In genomic region chr4:169042608-169043007, GRCh38 we compare ENCODE assay signal across 23 cellular contexts.
"Had no signal": no experiment of that assay in that cellular context is flagged by ENCODE, and none has a peak within 500 bp of the region (broad histone marks: within the 10 kb centered on the region; RNA-seq: fewer than 3 reads in every experiment).

No MANE protein-coding gene starts in this region.

- H3K27ac Mint-ChIP-seq: dendritic cell treated with granulocyte-macrophage colony-stimulating factor and Interleukin-4, amounts not matched to agents 40 ng/mL and 50 ng/mL, for 4 days; memory B cell; natural killer cell; progenitor cell of endocrine pancreas had no signal

- ATAC-seq: foreskin keratinocyte, gastroesophageal sphincter, heart left ventricle, left lobe of liver, natural killer cell, right lobe of liver had no signal

- H3K4me1 ChIP-seq: esophagus muscularis mucosa, foreskin keratinocyte, gastroesophageal sphincter, heart left ventricle, parathyroid adenoma, vagina had no signal

- H3K79me2 ChIP-seq: hepatocyte, parathyroid adenoma had no signal

- H3K36me3 ChIP-seq: esophagus muscularis mucosa, gastroesophageal sphincter, heart left ventricle, right lobe of liver, stomach, thyroid gland, vagina had no signal

- H3K9me3 Mint-ChIP-seq: dendritic cell treated with granulocyte-macrophage colony-stimulating factor and Interleukin-4, amounts not matched to agents 40 ng/mL and 50 ng/mL, for 4 days; memory B cell; natural killer cell had no signal

- H3K9ac ChIP-seq: parathyroid adenoma had no signal

- H3K4me3 ChIP-seq: esophagus muscularis mucosa, gastroesophageal sphincter, heart left ventricle, hepatocyte, lung, right lobe of liver, stomach, thyroid gland, vagina had no signal

- H2AFZ ChIP-seq: hepatocyte, parathyroid adenoma had no signal

- H3K4me1 Mint-ChIP-seq: memory B cell, natural killer cell had no signal

- H3K27me3 Mint-ChIP-seq: progenitor cell of endocrine pancreas had no signal

- H3K27me3 ChIP-seq: esophagus muscularis mucosa, foreskin keratinocyte, gastroesophageal sphincter, heart left ventricle, hepatocyte, right lobe of liver, stomach, thyroid gland, vagina had no signal

- H3K9me3 ChIP-seq: esophagus muscularis mucosa, gastroesophageal sphincter, heart left ventricle, right lobe of liver, stomach, thyroid gland, vagina had no signal

- H3K4me3 Mint-ChIP-seq: dendritic cell treated with granulocyte-macrophage colony-stimulating factor and Interleukin-4, amounts not matched to agents 40 ng/mL and 50 ng/mL, for 4 days; memory B cell; natural killer cell had no signal

- DNase-seq: effector memory CD4-positive, alpha-beta T cell; foreskin keratinocyte; heart left ventricle; kidney; natural killer cell; right lobe of liver; small intestine; stimulated activated CD4-positive, alpha-beta T cell treated with anti-CD3 and anti-CD28 coated beads, Interleukin-15, amount 100 ng/mL, for 24 hours; stimulated activated CD4-positive, alpha-beta T cell treated with anti-CD3 and anti-CD28 coated beads, Interleukin-2, amount 100 ng/mL, for 48 hours; stimulated activated naive CD4-positive, alpha-beta T cell treated with Interleukin-2 at 50 U/mL for 16 hours; stomach; thyroid gland; trophoblast cell had no signal

- H3K27ac ChIP-seq: esophagus muscularis mucosa, foreskin keratinocyte, gastroesophageal sphincter, heart left ventricle, hepatocyte, parathyroid adenoma, right lobe of liver, stomach, thyroid gland, vagina had no signal

- H3K36me3 Mint-ChIP-seq: memory B cell, natural killer cell had no signal

- H3K4me2 ChIP-seq: hepatocyte had no signal
